In genomic region chr2:233361298-233361697, GRCh38 we compare ENCODE assay signal across 1 cellular context.
TF ChIP-seq lines count a peak whose summit lies in the region.

No MANE protein-coding gene starts in this region.

TF ChIP-seq in K562, 482 proteins besides CTCF, POLR2A, EP300 and RAD21:
- TF ChIP-seq CREB3 (tag; conservative IDR thresholded peaks at IDR 0.05; ENCODE audit: low read depth) (no peak), JUND (IDR thresholded peaks at IDR 0.05; ENCODE audit: borderline replicate concordance, low read depth, low read length) (no peak), JUND (tag; IDR thresholded peaks at IDR 0.05; ENCODE audit: borderline replicate concordance, low read depth, low read length) (no peak), CREB5 (CRISPR knock-in tag; IDR thresholded peaks at IDR 0.05) (no peak), ZC3H11A (IDR thresholded peaks at IDR 0.05; ENCODE audit: low read depth, low read length) (no peak), ZNF174 (CRISPR knock-in tag; IDR thresholded peaks at IDR 0.05) (no peak), TFAM (CRISPR knock-in tag; conservative IDR thresholded peaks at IDR 0.05) (no peak), ZNF384 (IDR thresholded peaks at IDR 0.05; ENCODE audit: low read depth, low read length) (no peak), ZNF785 (CRISPR knock-in tag; IDR thresholded peaks at IDR 0.05) (no peak), RFX1 (IDR thresholded peaks at IDR 0.05) (no peak), PHF20 (IDR thresholded peaks at IDR 0.05; ENCODE audit: partially characterized antibody) (no peak), E2F5 (CRISPR knock-in tag; IDR thresholded peaks at IDR 0.05) (no peak), FOXK2 (conservative IDR thresholded peaks at IDR 0.05 in 1 of 2, IDR thresholded peaks at IDR 0.05 in 1 of 2; ENCODE audit: low read depth in 2 of 2) (no peak), KLF16 (IDR thresholded peaks at IDR 0.05) (no peak), NEUROD1 (IDR thresholded peaks at IDR 0.05; ENCODE audit: borderline replicate concordance, low read depth, low read length, partially characterized antibody) (no peak), ZNF583 (CRISPR knock-in tag; IDR thresholded peaks at IDR 0.05) (no peak)
